1 cellular context compared by ENCODE assay signal in the genomic region with DNA sequence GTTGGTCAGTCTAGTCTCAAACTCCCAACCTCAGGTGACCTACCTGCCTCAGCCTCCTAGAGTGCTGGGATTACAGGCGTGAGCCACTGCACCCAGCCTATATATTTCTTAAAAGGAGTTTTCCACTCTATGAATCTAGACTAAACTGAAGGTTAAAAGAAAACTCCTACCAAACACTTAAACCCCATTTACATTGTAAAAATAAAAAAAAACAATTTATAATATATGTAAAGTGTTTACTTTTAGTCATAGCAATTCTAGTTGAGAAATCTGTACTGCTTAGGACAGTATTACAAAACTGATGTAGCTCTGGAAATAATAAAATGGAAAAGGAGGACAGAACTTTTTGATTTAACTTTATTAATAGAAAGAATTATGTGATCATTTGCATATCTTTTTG.
TF ChIP-seq lines count a peak whose summit lies in the region.

No MANE protein-coding gene starts in this region.

TF ChIP-seq in SK-N-SH treated with all-trans-retinoic acid at 6 μM for 48 hours, 23 proteins besides CTCF, POLR2A, EP300 and RAD21 (continued from another document):
- TF ChIP-seq, protein P1, sequence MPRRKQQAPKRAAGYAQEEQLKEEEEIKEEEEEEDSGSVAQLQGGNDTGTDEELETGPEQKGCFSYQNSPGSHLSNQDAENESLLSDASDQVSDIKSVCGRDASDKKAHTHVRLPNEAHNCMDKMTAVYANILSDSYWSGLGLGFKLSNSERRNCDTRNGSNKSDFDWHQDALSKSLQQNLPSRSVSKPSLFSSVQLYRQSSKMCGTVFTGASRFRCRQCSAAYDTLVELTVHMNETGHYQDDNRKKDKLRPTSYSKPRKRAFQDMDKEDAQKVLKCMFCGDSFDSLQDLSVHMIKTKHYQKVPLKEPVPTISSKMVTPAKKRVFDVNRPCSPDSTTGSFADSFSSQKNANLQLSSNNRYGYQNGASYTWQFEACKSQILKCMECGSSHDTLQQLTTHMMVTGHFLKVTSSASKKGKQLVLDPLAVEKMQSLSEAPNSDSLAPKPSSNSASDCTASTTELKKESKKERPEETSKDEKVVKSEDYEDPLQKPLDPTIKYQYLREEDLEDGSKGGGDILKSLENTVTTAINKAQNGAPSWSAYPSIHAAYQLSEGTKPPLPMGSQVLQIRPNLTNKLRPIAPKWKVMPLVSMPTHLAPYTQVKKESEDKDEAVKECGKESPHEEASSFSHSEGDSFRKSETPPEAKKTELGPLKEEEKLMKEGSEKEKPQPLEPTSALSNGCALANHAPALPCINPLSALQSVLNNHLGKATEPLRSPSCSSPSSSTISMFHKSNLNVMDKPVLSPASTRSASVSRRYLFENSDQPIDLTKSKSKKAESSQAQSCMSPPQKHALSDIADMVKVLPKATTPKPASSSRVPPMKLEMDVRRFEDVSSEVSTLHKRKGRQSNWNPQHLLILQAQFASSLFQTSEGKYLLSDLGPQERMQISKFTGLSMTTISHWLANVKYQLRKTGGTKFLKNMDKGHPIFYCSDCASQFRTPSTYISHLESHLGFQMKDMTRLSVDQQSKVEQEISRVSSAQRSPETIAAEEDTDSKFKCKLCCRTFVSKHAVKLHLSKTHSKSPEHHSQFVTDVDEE (CRISPR knock-in tag; IDR thresholded peaks at IDR 0.05), result no peak
- no peak for TF ChIP-seq ZNF565 (CRISPR knock-in tag; conservative IDR thresholded peaks at IDR 0.05; ENCODE audit: low read depth)
